11 cellular contexts compared by ENCODE assay signal in genomic region chr20:48851579-48851978, GRCh38.
"Had no signal": no experiment of that assay in that cellular context is flagged by ENCODE, and none has a peak within 500 bp of the region (broad histone marks: within the 10 kb centered on the region; RNA-seq: fewer than 3 reads in every experiment).

No MANE protein-coding gene starts in this region.

- H3K9ac ChIP-seq: GM23248 had no signal

- H3K9me3 ChIP-seq: HAP-1 had no signal

- DNase-seq: GM23248, GOT3, H7, H9, HCEC 1CT, HFFc6 had no signal

- H3K4me3 ChIP-seq: GM23248, GM23338, HAP-1 had no signal

- ATAC-seq: GM23338, HCT116 had no signal

- FAIRE-seq: H1, H54 had no signal

- H3K4me2 ChIP-seq: GM23338 had no signal

- H3K27ac ChIP-seq: GM23248 had no signal

- H2AFZ ChIP-seq: GM23248 had no signal

- H3K36me3 ChIP-seq: HAP-1 had no signal
